ENCODE assay signal across 1 cellular context in the genomic region with DNA sequence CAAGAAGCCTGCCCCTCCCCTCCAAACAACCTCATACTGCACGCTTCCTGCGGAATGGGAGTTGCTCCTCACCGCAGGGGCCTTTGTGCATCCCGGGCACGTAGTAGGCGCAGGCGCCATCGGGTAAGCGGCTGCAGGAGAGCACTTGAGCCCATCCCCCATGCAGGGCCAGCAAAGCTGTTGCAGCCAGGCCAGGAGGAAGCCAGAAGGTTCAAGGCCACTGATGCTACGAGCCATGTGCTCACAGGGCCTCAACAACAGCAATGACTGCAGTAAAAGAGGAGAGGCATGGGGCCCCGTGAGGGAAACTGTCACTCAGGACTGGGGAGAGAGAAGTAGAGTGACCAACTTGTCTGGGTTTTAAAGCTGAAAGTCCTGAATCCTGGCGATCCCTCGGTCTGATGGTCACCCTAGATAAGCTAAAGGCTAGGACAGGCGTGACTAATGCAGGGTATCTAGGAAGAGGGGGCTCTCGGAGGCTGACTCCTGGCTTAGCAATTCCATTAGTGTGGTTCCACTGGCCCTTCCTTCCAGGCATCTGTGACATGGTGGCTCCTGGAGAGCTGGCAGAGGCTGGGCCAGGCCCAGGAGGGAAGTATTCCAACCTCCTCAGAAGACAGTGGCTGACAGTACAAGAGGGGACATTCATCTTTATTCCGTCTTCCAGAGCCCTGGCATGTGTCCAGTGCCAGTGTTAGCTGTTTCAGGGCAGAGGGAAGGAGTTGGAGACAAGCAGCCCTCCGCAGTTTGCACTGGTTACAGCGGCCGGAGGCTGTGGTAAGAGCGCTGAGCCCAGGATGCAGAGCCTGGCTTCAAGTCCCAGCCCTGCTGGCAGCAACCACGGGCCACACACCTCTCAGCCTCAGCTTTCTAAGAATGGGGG.
A peak's percentile ranks its signal among the peaks of the same experiment; 100 is the strongest.
TF ChIP-seq lines count a peak whose summit lies in the region.

No MANE protein-coding gene starts in this region.

TF ChIP-seq in SK-N-SH, 30 proteins besides CTCF, POLR2A, EP300 and RAD21 (continued from another document):
- no peak; the same call in 1 of the 2 replicates for TF ChIP-seq SMC3 (IDR thresholded peaks at IDR 0.05; ENCODE audit: low read depth, low read length)
- TF ChIP-seq FOSL2 (IDR thresholded peaks at IDR 0.05; ENCODE audit: borderline replicate concordance, low read depth): peak; percentile 31; the same call in 1 of the 2 replicates
- TF ChIP-seq MXI1 (IDR thresholded peaks at IDR 0.05; ENCODE audit: low read depth, low read length): no peak
- TF ChIP-seq USF2 (IDR thresholded peaks at IDR 0.05; ENCODE audit: borderline replicate concordance, low read depth, low read length): no peak
- no peak for TF ChIP-seq RFX5 (IDR thresholded peaks at IDR 0.05; ENCODE audit: low read length)
- peak; percentile 5; the same call in 1 of the 2 replicates for TF ChIP-seq TAF1 (IDR thresholded peaks at IDR 0.05; ENCODE audit: borderline replicate concordance, low read depth, low read length)
- TF ChIP-seq, protein P1, sequence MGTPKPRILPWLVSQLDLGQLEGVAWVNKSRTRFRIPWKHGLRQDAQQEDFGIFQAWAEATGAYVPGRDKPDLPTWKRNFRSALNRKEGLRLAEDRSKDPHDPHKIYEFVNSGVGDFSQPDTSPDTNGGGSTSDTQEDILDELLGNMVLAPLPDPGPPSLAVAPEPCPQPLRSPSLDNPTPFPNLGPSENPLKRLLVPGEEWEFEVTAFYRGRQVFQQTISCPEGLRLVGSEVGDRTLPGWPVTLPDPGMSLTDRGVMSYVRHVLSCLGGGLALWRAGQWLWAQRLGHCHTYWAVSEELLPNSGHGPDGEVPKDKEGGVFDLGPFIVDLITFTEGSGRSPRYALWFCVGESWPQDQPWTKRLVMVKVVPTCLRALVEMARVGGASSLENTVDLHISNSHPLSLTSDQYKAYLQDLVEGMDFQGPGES (IDR thresholded peaks at IDR 0.05; ENCODE audit: low read depth, low read length): no peak
- peak; percentile 40 for TF ChIP-seq POLR2AphosphoS5 (IDR thresholded peaks at IDR 0.05; ENCODE audit: low read depth, low read length)
- peak; percentile 21; the same call in 1 of the 2 replicates for TF ChIP-seq YY1 (IDR thresholded peaks at IDR 0.05; ENCODE audit: low read depth)
- TF ChIP-seq SIN3A (IDR thresholded peaks at IDR 0.05; ENCODE audit: borderline replicate concordance, low read depth, low read length): 0 out of 2 replicates have a peak, but pooled peaks have one; percentile 13
TF ChIP-seq in SK-N-SH: peak in this region for 12.
